In genomic region chr20:49916146-49917002, GRCh38 we compare ENCODE assay signal across 8 cellular contexts. TPM values are rescaled to one million over a fixed set of nuclear protein-coding genes. Genes with fewer than 3 reads are reported as not detected.
DNase-seq lines count a peak whose midpoint lies in the region; ATAC-seq and TF ChIP-seq lines count a peak whose summit lies in the region.

No MANE protein-coding gene starts in this region.

- no peaks in the 10 kb centered on the region for H3K9me3 Mint-ChIP-seq in neural crest cell

- no peak for ATAC-seq in HG02970 (IDR thresholded peaks at IDR 0.05; ENCODE audit: low FRiP score, unreplicated experiment)

- H3K4me3 ChIP-seq in SK-N-SH (ENCODE audit: low read depth in 2 of 2, low read length in 1 of 2) (peak overlapping the region; percentile 89 to 97), esophagus (ENCODE audit: low read depth in 1 of 2, low read length in 2 of 2) (peak overlapping the region; percentile 91 to 94)

- CTCF ChIA-PET in SK-N-SH (lab: Yijun Ruan, JAX): interaction anchor here (0.5 to 2.1 kb wide), 7 partner anchors 9 to 374 kb away, joined by 3 to 6 read pairs (median 3); no protein-coding TSS in a partner anchor

- H3K27me3 ChIP-seq in SK-N-SH (ENCODE audit: insufficient read depth): no peaks in the 10 kb centered on the region
- H3K27me3 ChIP-seq in esophagus (ENCODE audit: control insufficient read depth in 1 of 2, insufficient read depth in 2 of 2, low read length in 2 of 2): no peaks in the 10 kb centered on the region

- H3K4me1 Mint-ChIP-seq in neural crest cell: peaks cover 30% of the 10 kb centered on the region

- no peaks in the 10 kb centered on the region for H3K9me2 ChIP-seq in SK-N-SH

- peaks cover 40% of the 10 kb centered on the region for H3K79me2 ChIP-seq in SK-N-SH (ENCODE audit: insufficient read depth)

- TF ChIP-seq CTCF in C4-2B (conservative IDR thresholded peaks at IDR 0.05): no peak
- TF ChIP-seq CTCF in SK-N-SH (IDR thresholded peaks at IDR 0.05): no peak
- TF ChIP-seq CTCF in neural crest cell (conservative IDR thresholded peaks at IDR 0.05): no peak

- H3K4me3 Mint-ChIP-seq in neural crest cell: peak overlapping the region; percentile 96

- H3K27ac Mint-ChIP-seq in neural crest cell (ENCODE audit: unreplicated experiment): peak overlapping the region; percentile 99

- no peaks in the 10 kb centered on the region for H3K36me3 Mint-ChIP-seq in neural crest cell (ENCODE audit: low read depth)

- peak overlapping the region; percentile 97 for H2AFZ ChIP-seq in SK-N-SH (ENCODE audit: low read depth)

- H3K4me1 ChIP-seq in SK-N-SH (ENCODE audit: control insufficient read depth in 1 of 2, insufficient read depth in 2 of 2, low read depth in 1 of 2, low read length in 1 of 2) (peaks cover 0 to 19% of the 10 kb centered on the region in 2 experiments; a peak in 1 of 4 replicates), esophagus (ENCODE audit: control insufficient read depth in 2 of 2, insufficient read depth in 2 of 2, low read length in 1 of 2) (peaks cover 0 to 9% of the 10 kb centered on the region in 2 donors)

- H3K4me2 ChIP-seq in SK-N-SH: peak overlapping the region; percentile 98

- no peak for TF ChIP-seq EP300 in SK-N-SH (IDR thresholded peaks at IDR 0.05; ENCODE audit: borderline replicate concordance in 1 of 2, low read depth in 1 of 2, low read length in 1 of 2)

- peaks cover 31% of the 10 kb centered on the region for H4K20me1 ChIP-seq in SK-N-SH (ENCODE audit: insufficient read depth)

- POLR2A ChIA-PET in SK-N-SH (lab: Yijun Ruan, JAX): interaction anchor here (0.9 to 1.0 kb wide), 2 partner anchors 10 to 199 kb away, joined by 3 to 4 read pairs; no protein-coding TSS in a partner anchor

- 14% methylated on average over 19 of the region's 19 CpGs for WGBS in SK-N-SH (ENCODE audit: low lambda C conversion rate)
- WGBS in esophagus, 2 donors: 29 to 30% methylated on average over 19 of the region's 19 CpGs

- H3K9me3 ChIP-seq in SK-N-SH (no peaks in the 10 kb centered on the region), esophagus (ENCODE audit: control insufficient read depth in 2 of 2, insufficient read depth in 1 of 2, low read depth in 1 of 2, low read length in 1 of 2) (no peaks in the 10 kb centered on the region)

- H3K9ac ChIP-seq in SK-N-SH: peak overlapping the region; percentile 98

- no peak for TF ChIP-seq RAD21 in SK-N-SH (IDR thresholded peaks at IDR 0.05; ENCODE audit: low read length)

- H3F3A ChIP-seq in SK-N-SH (replicated peaks; ENCODE audit: insufficient read depth): peaks cover 9% of the 10 kb centered on the region

- peaks cover 3% of the 10 kb centered on the region for H3K27me3 Mint-ChIP-seq in neural crest cell (ENCODE audit: low read depth)

- H3K36me3 ChIP-seq in SK-N-SH (replicated peaks in 1 of 2; ENCODE audit: control insufficient read depth in 1 of 2, insufficient read depth in 2 of 2, low read length in 1 of 2): no peaks in the 10 kb centered on the region
- no peaks in the 10 kb centered on the region for H3K36me3 ChIP-seq in esophagus (ENCODE audit: control insufficient read depth in 2 of 2, insufficient read depth in 2 of 2, low read length in 1 of 2)

- DNase-seq in HK-2 (ENCODE audit: unreplicated experiment): peak; percentile 53
- DNase-seq in SK-N-SH: no peak
- DNase-seq in neural crest cell (ENCODE audit: low read depth, low spot score): no peak
- DNase-seq in ureter (ENCODE audit: low spot score): no peak
- DNase-seq in SKM-1 treated with dmso at 0.1 percent for 144 hours (lab: John Stamatoyannopoulos, UW; ENCODE audit: unreplicated experiment): no peak

- H3K27ac ChIP-seq in C4-2B (peak overlapping the region; percentile 97), SK-N-SH (ENCODE audit: low read depth in 2 of 2, low read length in 1 of 2) (peak overlapping the region; percentile 98 to 100), esophagus (ENCODE audit: low read depth in 2 of 2, low read length in 1 of 2) (peak overlapping the region; percentile 99 to 100)

TF ChIP-seq in SK-N-SH, 30 proteins besides CTCF, POLR2A, EP300 and RAD21:
- no peak for TF ChIP-seq MEF2A (IDR thresholded peaks at IDR 0.05; ENCODE audit: borderline replicate concordance, low read depth)
- TF ChIP-seq USF2 (IDR thresholded peaks at IDR 0.05; ENCODE audit: borderline replicate concordance, low read depth, low read length): no peak
- TF ChIP-seq TEAD4 (IDR thresholded peaks at IDR 0.05; ENCODE audit: borderline replicate concordance, insufficient read depth): no peak
- no peak for TF ChIP-seq ZBTB33 (IDR thresholded peaks at IDR 0.05; ENCODE audit: borderline replicate concordance, low read depth)
- no peak for TF ChIP-seq SMC3 (IDR thresholded peaks at IDR 0.05; ENCODE audit: low read depth, low read length)
- no peak for TF ChIP-seq EZH2phosphoT487 (IDR thresholded peaks at IDR 0.05; ENCODE audit: borderline replicate concordance, low read depth)
- no peak for TF ChIP-seq GATA2 (CRISPR knock-in tag; IDR thresholded peaks at IDR 0.05)
- TF ChIP-seq SIN3A (IDR thresholded peaks at IDR 0.05; ENCODE audit: borderline replicate concordance, low read depth, low read length): no peak
TF ChIP-seq in SK-N-SH: peak in this region for 0.

RNA-seq across cellular contexts. Expression of gene SPATA2, which starts 1.0 kb away (rescaled TPM):
- 5.8 and 7.2 TPM in 2 replicates for polyA plus RNA-seq in SK-N-SH (2012; rRNA removed)
- polyA plus RNA-seq in SK-N-SH (2012; cell fraction: cytosol; rRNA removed): 4.6 and 5.7 TPM in 2 replicates
- 7.8 and 8.4 TPM in 2 replicates for polyA plus RNA-seq in SK-N-SH (2012; cell fraction: nucleus; rRNA removed)
- 1 to 10 TPM; 2.6 to 3.6 TPM for polyA plus RNA-seq in esophagus
- 10.3 and 10.5 TPM in 2 replicates for total RNA-seq in neural crest cell
- 8.0 TPM for total RNA-seq in ureter

RNA-seq across cellular contexts. Expression of gene RNF114, which starts 19.8 kb away (rescaled TPM):
- 30.2 and 55.0 TPM in 2 replicates for polyA plus RNA-seq in SK-N-SH (2012; rRNA removed)
- 37.4 and 52.4 TPM in 2 replicates for polyA plus RNA-seq in SK-N-SH (2012; cell fraction: cytosol; rRNA removed)
- 53.4 and 58.8 TPM in 2 replicates for polyA plus RNA-seq in SK-N-SH (2012; cell fraction: nucleus; rRNA removed)
- 10 to 100 TPM; 21.0 to 30.3 TPM for polyA plus RNA-seq in esophagus
- 53.0 and 59.0 TPM in 2 replicates for total RNA-seq in neural crest cell
- total RNA-seq in ureter: 68.7 TPM
